Comparison of ENCODE assay signal across 18 cellular contexts in genomic region chr6:82068721-82069120, GRCh38.
DNase-seq lines count a peak whose midpoint lies in the region; ATAC-seq lines count a peak whose summit lies in the region.
"Had no signal": no experiment of that assay in that cellular context is flagged by ENCODE, and none has a peak within 500 bp of the region (broad histone marks: within the 10 kb centered on the region; RNA-seq: fewer than 3 reads in every experiment).

No MANE protein-coding gene starts in this region.

- peak; percentile 97 for DNase-seq in DMS 273 (lab: John Stamatoyannopoulos, UW; ENCODE audit: unreplicated experiment)
- DNase-seq in NCI-H2171 (lab: John Stamatoyannopoulos, UW): peak; percentile 61
- peak; percentile 85 for DNase-seq in NCI-H82 (lab: John Stamatoyannopoulos, UW)
- peak; percentile 68 to 79 for DNase-seq in cerebellar nuclear complex (lab: John Stamatoyannopoulos, UW)
- no peak for DNase-seq in stimulated activated CD4-positive, alpha-beta T cell treated with anti-CD3 and anti-CD28 coated beads, Interleukin-15, amount 100 ng/mL, for 24 hours
- DNase-seq in NCI-H1105 (lab: John Stamatoyannopoulos, UW): no peak
- no peak for DNase-seq in activated effector memory CD4-positive, alpha-beta T cell treated with Interleukin-2 at 50 U/mL for 16 hours
- DNase-seq: BE2C, DMS79 treated with DMSO at 0.1 percent for 48 hours, MG63, NCI-H1417 treated with DMSO at 0.1 percent for 48 hours, NCI-H1930, NCI-H226, NCI-H526 treated with DMSO at 0.1 percent for 48 hours, Peyer's patch had no signal

- ATAC-seq in GM18858 (IDR thresholded peaks at IDR 0.05; ENCODE audit: unreplicated experiment): no peak
- ATAC-seq: HepG2, K562 had no signal

Comparison
In these comparisons a context has a peak if more than half of its experiments do, and no peak if none do; other contexts are left out.
1. DNase-seq: peak in DMS 273 (single experiment), NCI-H2171 (single experiment), NCI-H82 (single experiment) and cerebellar nuclear complex (2 of 2); none in stimulated activated CD4-positive, alpha-beta T cell treated with anti-CD3 and anti-CD28 coated beads, Interleukin-15, amount 100 ng/mL, for 24 hours (single experiment), NCI-H1105 (single experiment) and activated effector memory CD4-positive, alpha-beta T cell treated with Interleukin-2 at 50 U/mL for 16 hours (single experiment).